16 cellular contexts compared by ENCODE assay signal in genomic region chr9:89446440-89447310, GRCh38. TPM values are rescaled to one million over a fixed set of nuclear protein-coding genes. Genes with fewer than 3 reads are reported as not detected.
A peak's percentile ranks its signal among the peaks of the same experiment; 100 is the strongest.
DNase-seq lines count a peak whose midpoint lies in the region; ATAC-seq and TF ChIP-seq lines count a peak whose summit lies in the region.
"Had no signal": no experiment of that assay in that cellular context is flagged by ENCODE, and none has a peak within 500 bp of the region (broad histone marks: within the 10 kb centered on the region; RNA-seq: fewer than 3 reads in every experiment).

No MANE protein-coding gene starts in this region.

- H3K4me3 ChIP-seq in BLaER1 (no peak overlapping the region), Caco-2 (ENCODE audit: low read depth, low read length) (no peak overlapping the region)
- H3K4me3 ChIP-seq in naive thymus-derived CD4-positive, alpha-beta T cell (ENCODE audit: low read length): no peak overlapping the region
- H3K4me3 ChIP-seq: gastroesophageal sphincter, GM12878, tibial artery had no signal

- no peak for TF ChIP-seq CTCF in Caco-2 (IDR thresholded peaks at IDR 0.05; ENCODE audit: insufficient read depth in 1 of 2, low read depth in 1 of 2, low read length in 1 of 2, severe bottlenecking in 1 of 2, unreplicated experiment in 1 of 2)

- H3K4me1 ChIP-seq in BLaER1 (peaks cover 85% of the 10 kb centered on the region), Caco-2 (no peaks in the 10 kb centered on the region)
- peaks cover 85 to 98% of the 10 kb centered on the region in 2 donors for H3K4me1 ChIP-seq in naive thymus-derived CD4-positive, alpha-beta T cell (ENCODE audit: control insufficient read depth in 2 of 2, insufficient read depth in 2 of 2, low read length in 2 of 2)
- H3K4me1 ChIP-seq: tibial artery had no signal

- no peak overlapping the region for H3K4me3 Mint-ChIP-seq in Caco-2 (ENCODE audit: unreplicated experiment)
- H3K4me3 Mint-ChIP-seq in activated naive CD8-positive, alpha-beta T cell treated with anti-CD3 and anti-CD28 coated beads for 36 hours: no peak overlapping the region
- H3K4me3 Mint-ChIP-seq in naive thymus-derived CD4-positive, alpha-beta T cell: peak overlapping the region in 9 of 10 donors; percentile 16 to 83 (median 44)

- no peak for DNase-seq in Caco-2
- no peak for DNase-seq in activated naive CD8-positive, alpha-beta T cell treated with anti-CD3 and anti-CD28 coated beads for 36 hours
- DNase-seq in naive thymus-derived CD4-positive, alpha-beta T cell: no peak
- DNase-seq in nucleus accumbens (lab: John Stamatoyannopoulos, UW): no peak
- no peak for DNase-seq in NCI-H1436 treated with DMSO at 0.1 percent for 48 hours (lab: John Stamatoyannopoulos, UW)
- no peak for DNase-seq in NCI-H2171 treated with DMSO at 0.1 percent for 48 hours (lab: John Stamatoyannopoulos, UW)
- DNase-seq: activated T-cell treated with anti-CD3 and anti-CD28 coated beads, Interleukin-2, amount 50 U/mL, for 1 hour; brain microvascular endothelial cell; midbrain; NK-92 treated with Interleukin-12 subunit alpha and Interleukin-12 subunit beta, amount 100 ng/mL, for 24 hours; SHP77; tibial artery had no signal

- intact Hi-C loops in Caco-2 (cut with micrococcal nuclease; ENCODE audit: unreplicated experiment): no loop called here
- intact Hi-C loops in naive thymus-derived CD4-positive, alpha-beta T cell (cut with micrococcal nuclease): no loop called here

- H3K9ac ChIP-seq in BLaER1: 0 out of 2 replicates have a peak overlapping the region, but pooled peaks have one; percentile 0

- H3K36me3 ChIP-seq in BLaER1: peaks cover 62% of the 10 kb centered on the region
- H3K36me3 ChIP-seq in Caco-2 (ENCODE audit: control insufficient read depth, insufficient read depth, low read length): no peaks in the 10 kb centered on the region
- peaks cover 0 to 39% (median 7%) of the 10 kb centered on the region in 3 experiments for H3K36me3 ChIP-seq in naive thymus-derived CD4-positive, alpha-beta T cell (ENCODE audit: control insufficient read depth in 2 of 3, insufficient read depth in 3 of 3, low read length in 3 of 3)
- H3K36me3 ChIP-seq: brain microvascular endothelial cell, gastroesophageal sphincter, tibial artery had no signal

- H3K9me3 Mint-ChIP-seq in Caco-2 (ENCODE audit: unreplicated experiment): no peaks in the 10 kb centered on the region
- H3K9me3 Mint-ChIP-seq in activated naive CD8-positive, alpha-beta T cell treated with anti-CD3 and anti-CD28 coated beads for 36 hours: no peaks in the 10 kb centered on the region
- peaks cover 0 to 2% (median 0%) of the 10 kb centered on the region in 11 donors for H3K9me3 Mint-ChIP-seq in naive thymus-derived CD4-positive, alpha-beta T cell

- peak overlapping the region; percentile 83 for H3K4me2 ChIP-seq in BLaER1

- no peaks in the 10 kb centered on the region for H3K27me3 Mint-ChIP-seq in Caco-2 (ENCODE audit: insufficient read depth, unreplicated experiment)
- no peaks in the 10 kb centered on the region for H3K27me3 Mint-ChIP-seq in activated naive CD8-positive, alpha-beta T cell treated with anti-CD3 and anti-CD28 coated beads for 36 hours
- no peaks in the 10 kb centered on the region for H3K27me3 Mint-ChIP-seq in naive thymus-derived CD4-positive, alpha-beta T cell

- POLR2A ChIA-PET in Caco-2 (lab: Charles Lee): no interaction called here
- POLR2A ChIA-PET in naive thymus-derived CD4-positive, alpha-beta T cell (lab: Charles Lee): interaction anchor here (0.7 to 19.8 kb wide), 4 partner anchors 16 to 103 kb away, joined by 3 to 242 read pairs (median 6); no protein-coding TSS in a partner anchor

- peak overlapping the region; percentile 22 for H3K27ac Mint-ChIP-seq in Caco-2 (ENCODE audit: unreplicated experiment)
- peak overlapping the region; percentile 90 for H3K27ac Mint-ChIP-seq in activated naive CD8-positive, alpha-beta T cell treated with anti-CD3 and anti-CD28 coated beads for 36 hours
- H3K27ac Mint-ChIP-seq in naive thymus-derived CD4-positive, alpha-beta T cell: peak overlapping the region; percentile 75 to 99 (median 97)

- H3K27me3 ChIP-seq in BLaER1 (no peaks in the 10 kb centered on the region), Caco-2 (replicated peaks; ENCODE audit: control insufficient read depth, insufficient read depth, low read length) (no peaks in the 10 kb centered on the region)
- H3K27me3 ChIP-seq in naive thymus-derived CD4-positive, alpha-beta T cell (ENCODE audit: control insufficient read depth in 2 of 2, insufficient read depth in 2 of 2, low read length in 2 of 2): no peaks in the 10 kb centered on the region
- H3K27me3 ChIP-seq: brain microvascular endothelial cell, gastroesophageal sphincter, tibial artery had no signal

- peak overlapping the region; percentile 44; the same call in 1 of the 2 replicates for H3K27ac ChIP-seq in BLaER1
- H3K27ac ChIP-seq in naive thymus-derived CD4-positive, alpha-beta T cell (ENCODE audit: low read depth, low read length): peak overlapping the region; percentile 60
- H3K27ac ChIP-seq: brain microvascular endothelial cell, gastroesophageal sphincter, tibial artery had no signal

- no TSS peak for BruUV-seq in Caco-2 (replicated peaks; lab: Mats Ljungman, UMichigan)

- CTCF ChIA-PET in Caco-2 (lab: Charles Lee): no interaction called here
- CTCF ChIA-PET in naive thymus-derived CD4-positive, alpha-beta T cell (lab: Charles Lee): interaction anchor here (1.3 to 1.8 kb wide), 2 partner anchors 10 to 102 kb away, joined by 3 to 5 read pairs; no protein-coding TSS in a partner anchor

- H3K9me3 ChIP-seq in BLaER1 (no peaks in the 10 kb centered on the region), Caco-2 (no peaks in the 10 kb centered on the region)
- no peaks in the 10 kb centered on the region for H3K9me3 ChIP-seq in naive thymus-derived CD4-positive, alpha-beta T cell (ENCODE audit: control insufficient read depth in 2 of 3, low read length in 3 of 3)
- H3K9me3 ChIP-seq: gastroesophageal sphincter, tibial artery had no signal

- no peak for ATAC-seq in naive thymus-derived CD4-positive, alpha-beta T cell
- no peak for ATAC-seq in GM21515 (IDR thresholded peaks at IDR 0.05; ENCODE audit: unreplicated experiment)
- ATAC-seq: gastroesophageal sphincter, GM12878 had no signal

- peaks cover 100% of the 10 kb centered on the region for H4K20me1 ChIP-seq in BLaER1

- no peaks in the 10 kb centered on the region for H3K4me1 Mint-ChIP-seq in Caco-2 (ENCODE audit: low read depth, unreplicated experiment)
- H3K4me1 Mint-ChIP-seq in activated naive CD8-positive, alpha-beta T cell treated with anti-CD3 and anti-CD28 coated beads for 36 hours: peaks cover 92% of the 10 kb centered on the region
- H3K4me1 Mint-ChIP-seq in naive thymus-derived CD4-positive, alpha-beta T cell: peaks cover 71 to 94% (median 90%) of the 10 kb centered on the region in 7 donors

- no peaks in the 10 kb centered on the region for H3K36me3 Mint-ChIP-seq in Caco-2 (ENCODE audit: insufficient read depth, unreplicated experiment)
- H3K36me3 Mint-ChIP-seq in activated naive CD8-positive, alpha-beta T cell treated with anti-CD3 and anti-CD28 coated beads for 36 hours: peaks cover 68% of the 10 kb centered on the region
- H3K36me3 Mint-ChIP-seq in naive thymus-derived CD4-positive, alpha-beta T cell: peaks cover 4 to 33% (median 29%) of the 10 kb centered on the region in 5 donors

RNA-seq across cellular contexts. Expression of gene SEMA4D, which starts 51.2 kb away (rescaled TPM):
- total RNA-seq in Caco-2 (2022): 16.0 and 17.1 TPM in 2 replicates
- total RNA-seq in activated naive CD8-positive, alpha-beta T cell treated with anti-CD3 and anti-CD28 coated beads for 36 hours: 100 to 1,000 TPM; 239 to 245 TPM
- total RNA-seq in naive thymus-derived CD4-positive, alpha-beta T cell: 100 to 1,000 TPM; 389 to 465 (median 460) TPM
- 100 to 1,000 TPM; 114 to 268 TPM for polyA plus RNA-seq in naive thymus-derived CD4-positive, alpha-beta T cell

Comparison
In these comparisons a context has a peak if more than half of its experiments do, and no peak if none do; other contexts are left out.
1. H3K27ac Mint-ChIP-seq: peak in every context shown above with its lines; median percentile 97 in naive thymus-derived CD4-positive, alpha-beta T cell; 90 in activated naive CD8-positive, alpha-beta T cell treated with anti-CD3 and anti-CD28 coated beads for 36 hours; 22 in Caco-2.
2. H3K4me3 Mint-ChIP-seq: peak in naive thymus-derived CD4-positive, alpha-beta T cell (9 of 10); none in Caco-2 (single experiment) and activated naive CD8-positive, alpha-beta T cell treated with anti-CD3 and anti-CD28 coated beads for 36 hours (single experiment).
3. RNA of gene SEMA4D, which starts 51.2 kb away (total RNA-seq): 389 to 465 TPM in naive thymus-derived CD4-positive, alpha-beta T cell and 239 to 245 TPM in activated naive CD8-positive, alpha-beta T cell treated with anti-CD3 and anti-CD28 coated beads for 36 hours; 16.0 to 17.1 TPM in Caco-2; every median in the first group is over 10 times any median in the second.